ENCODE assay signal across 16 cellular contexts in genomic region chr16:3054965-3055733, GRCh38. TPM values are rescaled to one million over a fixed set of nuclear protein-coding genes. Genes with fewer than 3 reads are reported as not detected.
DNase-seq lines count a peak whose midpoint lies in the region; ATAC-seq and TF ChIP-seq lines count a peak whose summit lies in the region.
"Had no signal": no experiment of that assay in that cellular context is flagged by ENCODE, and none has a peak within 500 bp of the region (broad histone marks: within the 10 kb centered on the region; RNA-seq: fewer than 3 reads in every experiment).

No MANE protein-coding gene starts in this region.

- no peaks in the 10 kb centered on the region for H3K79me2 ChIP-seq in OCI-LY7 (ENCODE audit: insufficient read depth, low read depth, low read length)

- CTCF ChIA-PET in OCI-LY7 (lab: Charles Lee; ENCODE audit: unreplicated experiment) = no interaction called here

- DNase-seq in GM12865 (ENCODE audit: low read depth) (peak; percentile 41), OCI-LY7 (ENCODE audit: low spot score) (peak; percentile 72), SW 1271 (lab: John Stamatoyannopoulos, UW) (no peak), middle frontal gyrus (ENCODE audit: extremely low spot score, low spot score) (no peak), superior temporal gyrus (ENCODE audit: extremely low spot score) (no peak)
- no peak for DNase-seq in effector memory CD8-positive, alpha-beta T cell
- DNase-seq: activated CD4-positive, alpha-beta T cell treated with anti-CD3 and anti-CD28 coated beads for 4 hours; amygdala; foreskin keratinocyte; NCI-H1092 treated with DMSO at 0.1 percent for 48 hours; SHP77 treated with DMSO at 0.1 percent for 48 hours had no signal

- H3K9me2 ChIP-seq in OCI-LY7 (ENCODE audit: insufficient read depth, low read length) = no peaks in the 10 kb centered on the region

- H3K4me3 Mint-ChIP-seq in effector memory CD8-positive, alpha-beta T cell = peak overlapping the region; percentile 79 to 91

- no TSS peak for BruUV-seq in OCI-LY7 (replicated peaks; lab: Mats Ljungman, UMichigan)

- peak overlapping the region; percentile 84 to 100 (median 98) for H3K4me2 ChIP-seq in BLaER1 treated with 17β-estradiol and CSF1 and Interleukin-3, amounts not matched to agents 10 nM and 100 nM
- peak overlapping the region; percentile 64 for H3K4me2 ChIP-seq in OCI-LY7 (ENCODE audit: low read length)

- H3K4me1 Mint-ChIP-seq in effector memory CD8-positive, alpha-beta T cell (ENCODE audit: low read depth in 2 of 2) = peaks cover 56 to 59% of the 10 kb centered on the region in 2 donors

- H3K36me3 ChIP-seq in BLaER1 treated with 17β-estradiol and CSF1 and Interleukin-3, amounts not matched to agents 10 nM and 100 nM = peaks cover 0 to 42% (median 4%) of the 10 kb centered on the region in 11 experiments; a peak in 11 of 22 replicates
- H3K36me3 ChIP-seq in OCI-LY7 (ENCODE audit: insufficient read depth, low read length) = no peaks in the 10 kb centered on the region

- no peaks in the 10 kb centered on the region for H3K9me3 ChIP-seq in BLaER1 treated with 17β-estradiol and CSF1 and Interleukin-3, amounts not matched to agents 10 nM and 100 nM (replicated peaks in 1 of 11)
- H3K9me3 ChIP-seq in OCI-LY7 (ENCODE audit: low read length) = no peaks in the 10 kb centered on the region

- peaks cover 3 to 13% (median 7%) of the 10 kb centered on the region in 11 experiments for H3K27me3 ChIP-seq in BLaER1 treated with 17β-estradiol and CSF1 and Interleukin-3, amounts not matched to agents 10 nM and 100 nM

- no peaks in the 10 kb centered on the region for H3K27me3 Mint-ChIP-seq in effector memory CD8-positive, alpha-beta T cell

- intact Hi-C loops in OCI-LY7 (cut with micrococcal nuclease; ENCODE audit: unreplicated experiment) = no loop called here

- H4K20me1 ChIP-seq in BLaER1 treated with 17β-estradiol and CSF1 and Interleukin-3, amounts not matched to agents 10 nM and 100 nM = peaks cover 0 to 6% (median 0%) of the 10 kb centered on the region in 11 experiments; a peak in 3 of 22 replicates
- no peaks in the 10 kb centered on the region for H4K20me1 ChIP-seq in OCI-LY7 (ENCODE audit: insufficient read depth, low read length)

- H2AFZ ChIP-seq in OCI-LY7 (ENCODE audit: low read length) = 0 out of 2 replicates have a peak overlapping the region, but pooled peaks have one; percentile 10

- H3K4me1 ChIP-seq in BLaER1 treated with 17β-estradiol and CSF1 and Interleukin-3, amounts not matched to agents 10 nM and 100 nM = peaks cover 71 to 93% (median 90%) of the 10 kb centered on the region in 10 experiments
- H3K4me1 ChIP-seq in OCI-LY7 (ENCODE audit: insufficient read depth, low read length, poor library complexity, severe bottlenecking) = peaks cover 45% of the 10 kb centered on the region
- H3K4me1 ChIP-seq: foreskin keratinocyte had no signal

- peak overlapping the region in 9 of 11 experiments; percentile 26 to 98 (median 72); a peak in 17 of 22 replicates for H3K9ac ChIP-seq in BLaER1 treated with 17β-estradiol and CSF1 and Interleukin-3, amounts not matched to agents 10 nM and 100 nM

- H3K9me3 Mint-ChIP-seq in effector memory CD8-positive, alpha-beta T cell = no peaks in the 10 kb centered on the region

- peak overlapping the region in 9 of 11 experiments; percentile 53 to 96 (median 92); a peak in 18 of 22 replicates for H3K27ac ChIP-seq in BLaER1 treated with 17β-estradiol and CSF1 and Interleukin-3, amounts not matched to agents 10 nM and 100 nM
- H3K27ac ChIP-seq in OCI-LY7 (ENCODE audit: low read depth, low read length, poor library complexity, severe bottlenecking) = peak overlapping the region; percentile 50
- H3K27ac ChIP-seq: foreskin keratinocyte had no signal

- H3K4me3 ChIP-seq in BLaER1 treated with 17β-estradiol and CSF1 and Interleukin-3, amounts not matched to agents 10 nM and 100 nM = peak overlapping the region in 7 of 10 experiments; percentile 29 to 49 (median 43); a peak in 12 of 20 replicates
- H3K4me3 ChIP-seq in GM12865 (ENCODE audit: low read depth, low read length) (no peak overlapping the region), OCI-LY7 (ENCODE audit: low read depth, low read length, poor library complexity, severe bottlenecking) (peak overlapping the region; percentile 15)

- peaks cover 22% of the 10 kb centered on the region for H3K36me3 Mint-ChIP-seq in effector memory CD8-positive, alpha-beta T cell (ENCODE audit: insufficient read depth)

- no peak for TF ChIP-seq CTCF in GM12865 (IDR thresholded peaks at IDR 0.05; ENCODE audit: insufficient read depth, low read depth, low read length, missing control alignments)
- TF ChIP-seq CTCF in OCI-LY7 (conservative IDR thresholded peaks at IDR 0.05; ENCODE audit: low read length) = no peak

- no peak for ATAC-seq in effector memory CD8-positive, alpha-beta T cell (replicated peaks)
- no peak for ATAC-seq in GM19351 (IDR thresholded peaks at IDR 0.05; ENCODE audit: unreplicated experiment)
- ATAC-seq: foreskin keratinocyte, right cardiac atrium had no signal

- POLR2A ChIA-PET in OCI-LY7 (lab: Charles Lee) = interaction anchor here (1.0 kb wide), 1 partner anchor 26 kb away, joined by 4 read pairs; no protein-coding TSS in a partner anchor

- peak overlapping the region; percentile 87 to 91 for H3K27ac Mint-ChIP-seq in effector memory CD8-positive, alpha-beta T cell

RNA-seq across cellular contexts. Expression of gene MMP25, which starts 8.8 kb away (rescaled TPM):
- 0.63 and 2.6 TPM in 2 replicates for total RNA-seq in OCI-LY7 (2014; rRNA removed; shearing (Covaris generic))
- 5.6 and 5.8 TPM in 2 replicates for total RNA-seq in OCI-LY7 (2022)

RNA-seq across cellular contexts. Expression of gene IL32, which starts 10.3 kb away (rescaled TPM):
- not detected in 2 replicates for total RNA-seq in OCI-LY7 (2014; rRNA removed; shearing (Covaris generic))
- total RNA-seq in OCI-LY7 (2022) = not detected in 2 replicates

RNA-seq across cellular contexts. Expression of gene BICDL2, which starts 18.4 kb away (rescaled TPM):
- not detected in 2 replicates for total RNA-seq in OCI-LY7 (2014; rRNA removed; shearing (Covaris generic))
- not detected in 2 replicates for total RNA-seq in OCI-LY7 (2022)
- total RNA-seq: NCI-H460, right cardiac atrium, subcutaneous adipose tissue had no signal

RNA-seq across cellular contexts. Expression of gene THOC6, which starts 31.3 kb away (rescaled TPM):
- 33.7 and 36.0 TPM in 2 replicates for total RNA-seq in OCI-LY7 (2014; rRNA removed; shearing (Covaris generic))
- total RNA-seq in OCI-LY7 (2022) = 26.3 and 33.6 TPM in 2 replicates

RNA-seq across cellular contexts. Expression of gene HCFC1R1, which starts 31.4 kb away (rescaled TPM):
- 17.1 and 29.1 TPM in 2 replicates for total RNA-seq in OCI-LY7 (2014; rRNA removed; shearing (Covaris generic))
- 32.2 and 39.4 TPM in 2 replicates for total RNA-seq in OCI-LY7 (2022)

Comparison
In these comparisons a context has a peak if more than half of its experiments do, and no peak if none do; other contexts are left out.
1. DNase-seq: peak in GM12865 (single experiment) and OCI-LY7 (single experiment); none in effector memory CD8-positive, alpha-beta T cell (0 of 3), SW 1271 (0 of 2), middle frontal gyrus (single experiment) and superior temporal gyrus (single experiment).